In genomic region chr7:18780266-18780665, GRCh38 we compare ENCODE assay signal across 16 cellular contexts.
A peak's percentile ranks its signal among the peaks of the same experiment; 100 is the strongest.
DNase-seq lines count a peak whose midpoint lies in the region; ATAC-seq and TF ChIP-seq lines count a peak whose summit lies in the region.
"Had no signal": no experiment of that assay in that cellular context is flagged by ENCODE, and none has a peak within 500 bp of the region (broad histone marks: within the 10 kb centered on the region; RNA-seq: fewer than 3 reads in every experiment).

No MANE protein-coding gene starts in this region.

- peak; percentile 39 for ATAC-seq in foreskin keratinocyte
- ATAC-seq: GM12878 had no signal

- no peak overlapping the region for H3K4me3 ChIP-seq in GM23248
- H3K4me3 ChIP-seq: GM12878 had no signal

- no peak overlapping the region for H2AFZ ChIP-seq in GM23248

- H3K9ac ChIP-seq in GM23248, result no peak overlapping the region

- no peaks in the 10 kb centered on the region for H4K20me1 ChIP-seq in GM23248 (ENCODE audit: insufficient read depth)

- no peaks in the 10 kb centered on the region for H3K36me3 ChIP-seq in GM23248 (ENCODE audit: low read depth)
- H3K36me3 ChIP-seq: BE2C had no signal

- no peaks in the 10 kb centered on the region for H3K9me3 Mint-ChIP-seq in activated naive CD4-positive, alpha-beta T cell treated with anti-CD3 and anti-CD28 coated beads for 36 hours
- H3K9me3 Mint-ChIP-seq: H9 had no signal

- no peak overlapping the region for H3K4me2 ChIP-seq in GM23248 (ENCODE audit: unreplicated experiment)

- H3K4me1 Mint-ChIP-seq in activated naive CD4-positive, alpha-beta T cell treated with anti-CD3 and anti-CD28 coated beads for 36 hours (ENCODE audit: low read depth), result no peaks in the 10 kb centered on the region
- H3K4me1 Mint-ChIP-seq: CD4-positive, CD25-positive, alpha-beta regulatory T cell; CD8-positive, alpha-beta memory T cell had no signal

- no peaks in the 10 kb centered on the region for H3K9me2 ChIP-seq in GM23248 (ENCODE audit: insufficient read depth)

- no peak overlapping the region for H3K27ac ChIP-seq in GM23248
- no peak overlapping the region for H3K27ac ChIP-seq in foreskin keratinocyte

- H3K4me1 ChIP-seq in GM23248 (ENCODE audit: insufficient read depth), result peaks cover 17% of the 10 kb centered on the region
- no peaks in the 10 kb centered on the region for H3K4me1 ChIP-seq in foreskin keratinocyte
- H3K4me1 ChIP-seq: BE2C, Caco-2 had no signal

- TF ChIP-seq CTCF in foreskin keratinocyte (conservative IDR thresholded peaks at IDR 0.05), result no peak

- intact Hi-C loops in activated naive CD4-positive, alpha-beta T cell treated with anti-CD3 and anti-CD28 coated beads for 36 hours (cut with micrococcal nuclease), result no loop called here

- no peaks in the 10 kb centered on the region for H3K27me3 Mint-ChIP-seq in activated naive CD4-positive, alpha-beta T cell treated with anti-CD3 and anti-CD28 coated beads for 36 hours (ENCODE audit: low read depth)
- H3K27me3 Mint-ChIP-seq: CD4-positive, CD25-positive, alpha-beta regulatory T cell had no signal

- no peaks in the 10 kb centered on the region for H3K27me3 ChIP-seq in GM23248 (replicated peaks; ENCODE audit: insufficient read depth)
- no peaks in the 10 kb centered on the region for H3K27me3 ChIP-seq in foreskin keratinocyte
- H3K27me3 ChIP-seq: BE2C had no signal

- H3K79me2 ChIP-seq in GM23248 (ENCODE audit: insufficient read depth), result no peaks in the 10 kb centered on the region

- in situ Hi-C loops in GM23248 (cut with MboI), result no loop called here

- DNase-seq in GM23248 (peak; percentile 41), SK-N-DZ (ENCODE audit: low spot score) (peak; percentile 49), foreskin keratinocyte (no peak), MV-4-11 (lab: John Stamatoyannopoulos, UW) (no peak), DMS53 (lab: John Stamatoyannopoulos, UW) (no peak)
- DNase-seq in activated CD8-positive, alpha-beta memory T cell treated with anti-CD3 and anti-CD28 coated beads for 24 hours, result no peak
- no peak for DNase-seq in activated naive CD4-positive, alpha-beta T cell treated with anti-CD3 and anti-CD28 coated beads for 36 hours
- DNase-seq: ACHN; BE2C; C1 segment of cervical spinal cord; Caco-2; CD4-positive, CD25-positive, alpha-beta regulatory T cell; CD8-positive, alpha-beta memory T cell; DMS79; H9 had no signal

- no peak overlapping the region for H3K4me3 Mint-ChIP-seq in activated naive CD4-positive, alpha-beta T cell treated with anti-CD3 and anti-CD28 coated beads for 36 hours
- H3K4me3 Mint-ChIP-seq: CD4-positive, CD25-positive, alpha-beta regulatory T cell; CD8-positive, alpha-beta memory T cell; H9 had no signal

- peaks cover 14% of the 10 kb centered on the region; the same call in 1 of the 2 replicates for H3F3A ChIP-seq in GM23248 (ENCODE audit: insufficient read depth)

- CTCF ChIA-PET in activated naive CD4-positive, alpha-beta T cell treated with anti-CD3 and anti-CD28 coated beads for 36 hours (lab: Charles Lee), result no interaction called here

- no peaks in the 10 kb centered on the region for H3K9me3 ChIP-seq in GM23248 (ENCODE audit: low read depth)
- H3K9me3 ChIP-seq: BE2C, Caco-2 had no signal

- H3K36me3 Mint-ChIP-seq in activated naive CD4-positive, alpha-beta T cell treated with anti-CD3 and anti-CD28 coated beads for 36 hours (ENCODE audit: low read depth), result no peaks in the 10 kb centered on the region
- H3K36me3 Mint-ChIP-seq: CD4-positive, CD25-positive, alpha-beta regulatory T cell; CD8-positive, alpha-beta memory T cell had no signal

- H3K27ac Mint-ChIP-seq in activated naive CD4-positive, alpha-beta T cell treated with anti-CD3 and anti-CD28 coated beads for 36 hours, result no peak overlapping the region
- H3K27ac Mint-ChIP-seq: CD4-positive, CD25-positive, alpha-beta regulatory T cell; CD8-positive, alpha-beta memory T cell; H9 had no signal

Comparison
In these comparisons a context has a peak if more than half of its experiments do, and no peak if none do; other contexts are left out.
1. DNase-seq: peak in GM23248 (single experiment) and SK-N-DZ (single experiment); none in foreskin keratinocyte (0 of 2), activated CD8-positive, alpha-beta memory T cell treated with anti-CD3 and anti-CD28 coated beads for 24 hours (single experiment), MV-4-11 (single experiment), activated naive CD4-positive, alpha-beta T cell treated with anti-CD3 and anti-CD28 coated beads for 36 hours (single experiment) and DMS53 (single experiment).